In the genomic region with DNA sequence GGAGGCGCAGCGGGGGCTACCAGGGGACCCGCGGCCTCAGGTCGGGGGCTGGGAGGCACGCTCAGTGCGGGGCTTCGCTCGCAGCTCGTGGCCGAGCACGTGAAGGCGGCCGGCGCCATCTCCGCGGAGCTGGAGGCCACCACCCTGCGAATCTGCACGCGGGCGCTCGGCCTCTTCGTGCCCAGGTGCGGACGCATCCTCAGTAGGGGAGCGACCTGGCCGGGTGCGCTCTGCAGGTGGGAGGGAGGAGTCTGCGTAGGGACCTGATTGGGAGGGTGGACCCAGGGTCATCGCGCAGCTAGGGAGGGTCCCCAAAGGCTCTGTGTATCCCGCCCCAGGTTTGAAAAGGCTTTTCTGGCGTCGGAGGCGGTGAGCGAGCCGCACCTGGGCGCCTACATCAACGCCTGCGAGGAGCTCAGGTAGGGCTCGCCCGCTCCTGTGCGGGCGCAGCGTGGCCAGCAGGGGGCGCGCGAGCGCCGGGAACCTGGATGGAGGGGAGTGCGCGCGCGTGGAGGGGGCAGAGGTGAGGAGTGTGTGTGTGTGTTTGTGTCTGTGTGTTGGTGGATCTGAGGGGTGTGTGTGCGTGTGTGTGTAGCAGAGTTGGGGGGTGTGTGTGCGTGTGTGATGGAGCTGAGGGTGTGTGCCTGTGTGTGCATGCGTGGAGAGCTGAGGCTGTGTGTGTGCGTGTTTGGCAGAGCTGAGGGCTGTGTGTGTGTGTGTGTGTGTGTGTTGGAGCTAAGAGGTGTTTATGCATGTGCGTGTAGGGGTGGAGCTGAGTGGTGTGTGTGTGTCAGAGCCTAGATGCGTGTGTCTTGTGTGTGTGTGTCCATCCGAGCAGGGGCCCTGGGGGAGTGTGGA, we compare ENCODE assay signal across 1 cellular context.
TF ChIP-seq lines count a peak whose summit lies in the region.

No MANE protein-coding gene starts in this region.

TF ChIP-seq in K562, 482 proteins besides CTCF, POLR2A, EP300 and RAD21 (continued from another document and continues in another):
- TF ChIP-seq, protein P1, sequence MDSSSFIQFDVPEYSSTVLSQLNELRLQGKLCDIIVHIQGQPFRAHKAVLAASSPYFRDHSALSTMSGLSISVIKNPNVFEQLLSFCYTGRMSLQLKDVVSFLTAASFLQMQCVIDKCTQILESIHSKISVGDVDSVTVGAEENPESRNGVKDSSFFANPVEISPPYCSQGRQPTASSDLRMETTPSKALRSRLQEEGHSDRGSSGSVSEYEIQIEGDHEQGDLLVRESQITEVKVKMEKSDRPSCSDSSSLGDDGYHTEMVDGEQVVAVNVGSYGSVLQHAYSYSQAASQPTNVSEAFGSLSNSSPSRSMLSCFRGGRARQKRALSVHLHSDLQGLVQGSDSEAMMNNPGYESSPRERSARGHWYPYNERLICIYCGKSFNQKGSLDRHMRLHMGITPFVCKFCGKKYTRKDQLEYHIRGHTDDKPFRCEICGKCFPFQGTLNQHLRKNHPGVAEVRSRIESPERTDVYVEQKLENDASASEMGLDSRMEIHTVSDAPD (CRISPR knock-in tag; IDR thresholded peaks at IDR 0.05): no peak
- TF ChIP-seq, protein P2, sequence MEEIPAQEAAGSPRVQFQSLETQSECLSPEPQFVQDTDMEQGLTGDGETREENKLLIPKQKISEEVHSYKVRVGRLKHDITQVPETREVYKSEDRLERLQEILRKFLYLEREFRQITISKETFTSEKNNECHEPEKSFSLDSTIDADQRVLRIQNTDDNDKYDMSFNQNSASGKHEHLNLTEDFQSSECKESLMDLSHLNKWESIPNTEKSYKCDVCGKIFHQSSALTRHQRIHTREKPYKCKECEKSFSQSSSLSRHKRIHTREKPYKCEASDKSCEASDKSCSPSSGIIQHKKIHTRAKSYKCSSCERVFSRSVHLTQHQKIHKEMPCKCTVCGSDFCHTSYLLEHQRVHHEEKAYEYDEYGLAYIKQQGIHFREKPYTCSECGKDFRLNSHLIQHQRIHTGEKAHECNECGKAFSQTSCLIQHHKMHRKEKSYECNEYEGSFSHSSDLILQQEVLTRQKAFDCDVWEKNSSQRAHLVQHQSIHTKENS (CRISPR knock-in tag; IDR thresholded peaks at IDR 0.05): no peak
- TF ChIP-seq RBM39 (optimal IDR thresholded peaks at IDR 0.05; ENCODE audit: low read depth, low read length) (no peak), ARID1B (IDR thresholded peaks at IDR 0.05) (peak; percentile 72), KDM5B (IDR thresholded peaks at IDR 0.05; ENCODE audit: insufficient replicate concordance, low read depth, low read length) (no peak), SMARCE1 (IDR thresholded peaks at IDR 0.05) (peak; percentile 62), NFE2 (IDR thresholded peaks at IDR 0.05; ENCODE audit: low read depth) (no peak), ARNT (IDR thresholded peaks at IDR 0.05) (0 out of 4 replicates have a peak, but pooled peaks of 1 of the 2 experiments have one; percentile 38), ETV6 (IDR thresholded peaks at IDR 0.05; ENCODE audit: borderline replicate concordance in 1 of 2, low read depth in 2 of 2, low read length in 1 of 2) (no peak), ETV6 (CRISPR knock-in tag; IDR thresholded peaks at IDR 0.05; ENCODE audit: borderline replicate concordance) (no peak), U2AF2 (optimal IDR thresholded peaks at IDR 0.05; ENCODE audit: low read depth, low read length) (no peak), TARDBP (IDR thresholded peaks at IDR 0.05) (0 out of 2 replicates have a peak, but pooled peaks have one; percentile 33), PHF8 (IDR thresholded peaks at IDR 0.05; ENCODE audit: borderline replicate concordance, low read length) (no peak), HMG20B (CRISPR knock-in tag; IDR thresholded peaks at IDR 0.05) (no peak), TRIM28 (IDR thresholded peaks at IDR 0.05) (no peak), TRIM24 (IDR thresholded peaks at IDR 0.05) (peak; percentile 51 to 54; a peak in 2 of 4 replicates), ZNF384 (IDR thresholded peaks at IDR 0.05; ENCODE audit: low read depth, low read length) (no peak), DIDO1 (tag; IDR thresholded peaks at IDR 0.05; ENCODE audit: low read depth) (peak; percentile 44; the same call in 1 of the 2 replicates), NFIC (IDR thresholded peaks at IDR 0.05) (peak; percentile 69), HNRNPH1 (optimal IDR thresholded peaks at IDR 0.05; ENCODE audit: low read depth, low read length) (no peak), NR3C1 (CRISPR knock-in tag; IDR thresholded peaks at IDR 0.05) (no peak), ZNF224 (CRISPR knock-in tag; IDR thresholded peaks at IDR 0.05) (no peak), RBM25 (IDR thresholded peaks at IDR 0.05; ENCODE audit: low read depth, low read length, severe bottlenecking) (no peak), HSF4 (CRISPR knock-in tag; IDR thresholded peaks at IDR 0.05; ENCODE audit: borderline replicate concordance) (no peak), HCFC1 (IDR thresholded peaks at IDR 0.05; ENCODE audit: low read depth, low read length) (no peak), MTA2 (IDR thresholded peaks at IDR 0.05; ENCODE audit: low read depth) (0 out of 2 replicates have a peak, but pooled peaks have one; percentile 31), HNRNPLL (IDR thresholded peaks at IDR 0.05; ENCODE audit: low read depth, low read length, poor library complexity, severe bottlenecking) (no peak), XRCC5 (IDR thresholded peaks at IDR 0.05; ENCODE audit: low read depth, low read length) (no peak), MYNN (IDR thresholded peaks at IDR 0.05) (no peak), MYNN (CRISPR knock-in tag; IDR thresholded peaks at IDR 0.05) (no peak), FOSL1 (tag; conservative IDR thresholded peaks at IDR 0.05) (no peak), NBN (IDR thresholded peaks at IDR 0.05; ENCODE audit: low read depth) (peak; percentile 89), TAF1 (IDR thresholded peaks at IDR 0.05; ENCODE audit: control insufficient read depth, extremely low read depth, insufficient read depth, low read length, severe bottlenecking) (no peak), MAZ (CRISPR knock-in tag; conservative IDR thresholded peaks at IDR 0.05 in 1 of 2, IDR thresholded peaks at IDR 0.05 in 1 of 2) (peak; percentile 74 to 93; a peak in 3 of 4 replicates), ARID2 (IDR thresholded peaks at IDR 0.05) (peak; percentile 99), STAT5B (CRISPR knock-in tag; IDR thresholded peaks at IDR 0.05) (no peak), EGR1 (conservative IDR thresholded peaks at IDR 0.05) (no peak), CTBP1 (IDR thresholded peaks at IDR 0.05; ENCODE audit: borderline replicate concordance) (0 out of 2 replicates have a peak, but pooled peaks have one; percentile 34), HDAC2 (IDR thresholded peaks at IDR 0.05) (0 out of 2 replicates have a peak, but pooled peaks have one; percentile 19)
- TF ChIP-seq, protein P3, sequence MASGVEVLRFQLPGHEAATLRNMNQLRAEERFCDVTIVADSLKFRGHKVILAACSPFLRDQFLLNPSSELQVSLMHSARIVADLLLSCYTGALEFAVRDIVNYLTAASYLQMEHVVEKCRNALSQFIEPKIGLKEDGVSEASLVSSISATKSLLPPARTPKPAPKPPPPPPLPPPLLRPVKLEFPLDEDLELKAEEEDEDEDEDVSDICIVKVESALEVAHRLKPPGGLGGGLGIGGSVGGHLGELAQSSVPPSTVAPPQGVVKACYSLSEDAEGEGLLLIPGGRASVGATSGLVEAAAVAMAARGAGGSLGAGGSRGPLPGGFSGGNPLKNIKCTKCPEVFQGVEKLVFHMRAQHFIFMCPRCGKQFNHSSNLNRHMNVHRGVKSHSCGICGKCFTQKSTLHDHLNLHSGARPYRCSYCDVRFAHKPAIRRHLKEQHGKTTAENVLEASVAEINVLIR (CRISPR knock-in tag; IDR thresholded peaks at IDR 0.05): no peak
- TF ChIP-seq, protein P4, sequence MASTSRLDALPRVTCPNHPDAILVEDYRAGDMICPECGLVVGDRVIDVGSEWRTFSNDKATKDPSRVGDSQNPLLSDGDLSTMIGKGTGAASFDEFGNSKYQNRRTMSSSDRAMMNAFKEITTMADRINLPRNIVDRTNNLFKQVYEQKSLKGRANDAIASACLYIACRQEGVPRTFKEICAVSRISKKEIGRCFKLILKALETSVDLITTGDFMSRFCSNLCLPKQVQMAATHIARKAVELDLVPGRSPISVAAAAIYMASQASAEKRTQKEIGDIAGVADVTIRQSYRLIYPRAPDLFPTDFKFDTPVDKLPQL (IDR thresholded peaks at IDR 0.05; ENCODE audit: extremely low read depth, insufficient read length): no peak
- TF ChIP-seq, protein P5, sequence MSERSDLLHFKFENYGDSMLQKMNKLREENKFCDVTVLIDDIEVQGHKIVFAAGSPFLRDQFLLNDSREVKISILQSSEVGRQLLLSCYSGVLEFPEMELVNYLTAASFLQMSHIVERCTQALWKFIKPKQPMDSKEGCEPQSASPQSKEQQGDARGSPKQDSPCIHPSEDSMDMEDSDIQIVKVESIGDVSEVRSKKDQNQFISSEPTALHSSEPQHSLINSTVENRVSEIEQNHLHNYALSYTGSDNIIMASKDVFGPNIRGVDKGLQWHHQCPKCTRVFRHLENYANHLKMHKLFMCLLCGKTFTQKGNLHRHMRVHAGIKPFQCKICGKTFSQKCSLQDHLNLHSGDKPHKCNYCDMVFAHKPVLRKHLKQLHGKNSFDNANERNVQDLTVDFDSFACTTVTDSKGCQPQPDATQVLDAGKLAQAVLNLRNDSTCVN (CRISPR knock-in tag; IDR thresholded peaks at IDR 0.05): peak; percentile 96; the same call in 1 of the 2 replicates
- TF ChIP-seq, protein P6, sequence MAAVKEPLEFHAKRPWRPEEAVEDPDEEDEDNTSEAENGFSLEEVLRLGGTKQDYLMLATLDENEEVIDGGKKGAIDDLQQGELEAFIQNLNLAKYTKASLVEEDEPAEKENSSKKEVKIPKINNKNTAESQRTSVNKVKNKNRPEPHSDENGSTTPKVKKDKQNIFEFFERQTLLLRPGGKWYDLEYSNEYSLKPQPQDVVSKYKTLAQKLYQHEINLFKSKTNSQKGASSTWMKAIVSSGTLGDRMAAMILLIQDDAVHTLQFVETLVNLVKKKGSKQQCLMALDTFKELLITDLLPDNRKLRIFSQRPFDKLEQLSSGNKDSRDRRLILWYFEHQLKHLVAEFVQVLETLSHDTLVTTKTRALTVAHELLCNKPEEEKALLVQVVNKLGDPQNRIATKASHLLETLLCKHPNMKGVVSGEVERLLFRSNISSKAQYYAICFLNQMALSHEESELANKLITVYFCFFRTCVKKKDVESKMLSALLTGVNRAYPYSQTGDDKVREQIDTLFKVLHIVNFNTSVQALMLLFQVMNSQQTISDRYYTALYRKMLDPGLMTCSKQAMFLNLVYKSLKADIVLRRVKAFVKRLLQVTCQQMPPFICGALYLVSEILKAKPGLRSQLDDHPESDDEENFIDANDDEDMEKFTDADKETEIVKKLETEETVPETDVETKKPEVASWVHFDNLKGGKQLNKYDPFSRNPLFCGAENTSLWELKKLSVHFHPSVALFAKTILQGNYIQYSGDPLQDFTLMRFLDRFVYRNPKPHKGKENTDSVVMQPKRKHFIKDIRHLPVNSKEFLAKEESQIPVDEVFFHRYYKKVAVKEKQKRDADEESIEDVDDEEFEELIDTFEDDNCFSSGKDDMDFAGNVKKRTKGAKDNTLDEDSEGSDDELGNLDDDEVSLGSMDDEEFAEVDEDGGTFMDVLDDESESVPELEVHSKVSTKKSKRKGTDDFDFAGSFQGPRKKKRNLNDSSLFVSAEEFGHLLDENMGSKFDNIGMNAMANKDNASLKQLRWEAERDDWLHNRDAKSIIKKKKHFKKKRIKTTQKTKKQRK (IDR thresholded peaks at IDR 0.05; ENCODE audit: borderline replicate concordance, low read depth, low read length): no peak
- TF ChIP-seq, protein P7, sequence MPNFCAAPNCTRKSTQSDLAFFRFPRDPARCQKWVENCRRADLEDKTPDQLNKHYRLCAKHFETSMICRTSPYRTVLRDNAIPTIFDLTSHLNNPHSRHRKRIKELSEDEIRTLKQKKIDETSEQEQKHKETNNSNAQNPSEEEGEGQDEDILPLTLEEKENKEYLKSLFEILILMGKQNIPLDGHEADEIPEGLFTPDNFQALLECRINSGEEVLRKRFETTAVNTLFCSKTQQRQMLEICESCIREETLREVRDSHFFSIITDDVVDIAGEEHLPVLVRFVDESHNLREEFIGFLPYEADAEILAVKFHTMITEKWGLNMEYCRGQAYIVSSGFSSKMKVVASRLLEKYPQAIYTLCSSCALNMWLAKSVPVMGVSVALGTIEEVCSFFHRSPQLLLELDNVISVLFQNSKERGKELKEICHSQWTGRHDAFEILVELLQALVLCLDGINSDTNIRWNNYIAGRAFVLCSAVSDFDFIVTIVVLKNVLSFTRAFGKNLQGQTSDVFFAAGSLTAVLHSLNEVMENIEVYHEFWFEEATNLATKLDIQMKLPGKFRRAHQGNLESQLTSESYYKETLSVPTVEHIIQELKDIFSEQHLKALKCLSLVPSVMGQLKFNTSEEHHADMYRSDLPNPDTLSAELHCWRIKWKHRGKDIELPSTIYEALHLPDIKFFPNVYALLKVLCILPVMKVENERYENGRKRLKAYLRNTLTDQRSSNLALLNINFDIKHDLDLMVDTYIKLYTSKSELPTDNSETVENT (CRISPR knock-in tag; IDR thresholded peaks at IDR 0.05): no peak
- TF ChIP-seq, protein P8, sequence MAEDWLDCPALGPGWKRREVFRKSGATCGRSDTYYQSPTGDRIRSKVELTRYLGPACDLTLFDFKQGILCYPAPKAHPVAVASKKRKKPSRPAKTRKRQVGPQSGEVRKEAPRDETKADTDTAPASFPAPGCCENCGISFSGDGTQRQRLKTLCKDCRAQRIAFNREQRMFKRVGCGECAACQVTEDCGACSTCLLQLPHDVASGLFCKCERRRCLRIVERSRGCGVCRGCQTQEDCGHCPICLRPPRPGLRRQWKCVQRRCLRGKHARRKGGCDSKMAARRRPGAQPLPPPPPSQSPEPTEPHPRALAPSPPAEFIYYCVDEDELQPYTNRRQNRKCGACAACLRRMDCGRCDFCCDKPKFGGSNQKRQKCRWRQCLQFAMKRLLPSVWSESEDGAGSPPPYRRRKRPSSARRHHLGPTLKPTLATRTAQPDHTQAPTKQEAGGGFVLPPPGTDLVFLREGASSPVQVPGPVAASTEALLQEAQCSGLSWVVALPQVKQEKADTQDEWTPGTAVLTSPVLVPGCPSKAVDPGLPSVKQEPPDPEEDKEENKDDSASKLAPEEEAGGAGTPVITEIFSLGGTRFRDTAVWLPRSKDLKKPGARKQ (CRISPR knock-in tag; IDR thresholded peaks at IDR 0.05): no peak
- TF ChIP-seq, protein P9, sequence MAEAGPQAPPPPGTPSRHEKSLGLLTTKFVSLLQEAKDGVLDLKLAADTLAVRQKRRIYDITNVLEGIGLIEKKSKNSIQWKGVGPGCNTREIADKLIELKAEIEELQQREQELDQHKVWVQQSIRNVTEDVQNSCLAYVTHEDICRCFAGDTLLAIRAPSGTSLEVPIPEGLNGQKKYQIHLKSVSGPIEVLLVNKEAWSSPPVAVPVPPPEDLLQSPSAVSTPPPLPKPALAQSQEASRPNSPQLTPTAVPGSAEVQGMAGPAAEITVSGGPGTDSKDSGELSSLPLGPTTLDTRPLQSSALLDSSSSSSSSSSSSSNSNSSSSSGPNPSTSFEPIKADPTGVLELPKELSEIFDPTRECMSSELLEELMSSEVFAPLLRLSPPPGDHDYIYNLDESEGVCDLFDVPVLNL (CRISPR knock-in tag; IDR thresholded peaks at IDR 0.05; ENCODE audit: low read depth): no peak
- TF ChIP-seq, protein P10, sequence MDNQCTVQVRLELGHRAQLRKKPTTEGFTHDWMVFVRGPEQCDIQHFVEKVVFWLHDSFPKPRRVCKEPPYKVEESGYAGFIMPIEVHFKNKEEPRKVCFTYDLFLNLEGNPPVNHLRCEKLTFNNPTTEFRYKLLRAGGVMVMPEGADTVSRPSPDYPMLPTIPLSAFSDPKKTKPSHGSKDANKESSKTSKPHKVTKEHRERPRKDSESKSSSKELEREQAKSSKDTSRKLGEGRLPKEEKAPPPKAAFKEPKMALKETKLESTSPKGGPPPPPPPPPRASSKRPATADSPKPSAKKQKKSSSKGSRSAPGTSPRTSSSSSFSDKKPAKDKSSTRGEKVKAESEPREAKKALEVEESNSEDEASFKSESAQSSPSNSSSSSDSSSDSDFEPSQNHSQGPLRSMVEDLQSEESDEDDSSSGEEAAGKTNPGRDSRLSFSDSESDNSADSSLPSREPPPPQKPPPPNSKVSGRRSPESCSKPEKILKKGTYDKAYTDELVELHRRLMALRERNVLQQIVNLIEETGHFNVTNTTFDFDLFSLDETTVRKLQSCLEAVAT (IDR thresholded peaks at IDR 0.05): peak; percentile 89 to 90; a peak in 3 of 4 replicates
